ENCODE assay signal across 21 cellular contexts in genomic region chr17:69822314-69822875, GRCh38.
"Had no signal": no experiment of that assay in that cellular context is flagged by ENCODE, and none has a peak within 500 bp of the region (broad histone marks: within the 10 kb centered on the region; RNA-seq: fewer than 3 reads in every experiment).

No MANE protein-coding gene starts in this region.

- H3K4me2 ChIP-seq: KMS-11, SK-N-SH had no signal

- H3K9me3 ChIP-seq: SK-N-SH had no signal

- H3K4me3 ChIP-seq: K562 had no signal

- H3K9me2 ChIP-seq: SK-N-SH had no signal

- H3K27ac ChIP-seq: KMS-11 had no signal

- DNase-seq: Kasumi-1, MV-4-11, NCI-H1048, NCI-H1105, NCI-H1417, NCI-H1436 treated with DMSO at 0.1 percent for 48 hours, NCI-H1694, NCI-H187 treated with DMSO at 0.1 percent for 48 hours, NCI-H2029 treated with DMSO at 0.1 percent for 48 hours, NCI-H2107, NCI-H2227 treated with DMSO at 0.1 percent for 48 hours, NCI-H524 treated with DMSO at 0.1 percent for 48 hours, NCI-H69, NCI-H774, RPMI8226, SHP77, SK-N-SH, SW 1271, T-cell had no signal

- H3K9ac ChIP-seq: KMS-11, SK-N-SH had no signal

- ATAC-seq: K562, T-cell had no signal
